1 cellular context compared by ENCODE assay signal in the genomic region with DNA sequence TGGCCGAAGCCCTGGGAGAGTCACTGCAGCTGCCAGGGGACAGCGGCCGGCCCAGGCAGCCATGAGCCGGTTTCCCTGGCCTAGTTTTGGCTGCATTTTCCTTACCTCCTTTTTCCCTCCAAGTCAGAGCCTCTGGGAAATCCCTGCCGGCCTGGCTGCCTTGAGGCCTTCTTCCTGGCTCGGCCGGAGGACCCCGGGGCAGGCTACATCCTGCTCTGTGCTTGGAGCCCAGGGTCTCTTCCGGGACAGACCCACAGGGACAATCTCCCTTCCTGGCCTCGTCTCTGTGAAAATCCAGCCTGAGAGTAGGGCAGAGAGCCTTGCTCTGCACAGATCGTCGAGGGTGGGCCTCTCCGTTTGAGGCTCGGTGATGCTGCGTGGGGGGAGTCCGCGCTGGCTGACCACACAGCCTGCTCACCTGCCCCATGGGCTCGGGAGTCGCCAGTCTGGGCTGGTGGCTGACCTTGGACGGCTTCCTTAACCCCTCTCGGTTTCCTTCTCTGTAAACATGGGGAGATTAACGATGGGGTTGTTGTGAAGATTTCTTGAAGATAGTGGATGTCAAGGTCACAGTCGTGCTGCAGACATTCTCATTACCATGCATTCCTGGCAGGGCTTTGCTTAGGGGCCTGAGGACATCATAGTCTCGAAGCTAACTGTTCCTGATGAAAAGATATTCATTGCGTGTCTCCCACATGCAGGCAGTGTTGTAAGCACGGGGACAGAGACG.
TF ChIP-seq lines count a peak whose summit lies in the region.

No MANE protein-coding gene starts in this region.

TF ChIP-seq in K562, 482 proteins besides CTCF, POLR2A, EP300 and RAD21 (continued from another document):
- TF ChIP-seq GTF2B (IDR thresholded peaks at IDR 0.05; ENCODE audit: extremely low read depth, insufficient read length) (no peak), XRCC3 (IDR thresholded peaks at IDR 0.05) (no peak), ZNF764 (CRISPR knock-in tag; IDR thresholded peaks at IDR 0.05; ENCODE audit: low read depth) (no peak), ZFP1 (CRISPR knock-in tag; IDR thresholded peaks at IDR 0.05) (no peak), NBN (IDR thresholded peaks at IDR 0.05; ENCODE audit: low read depth) (no peak), PHB2 (IDR thresholded peaks at IDR 0.05; ENCODE audit: low read depth) (no peak), MXI1 (IDR thresholded peaks at IDR 0.05; ENCODE audit: low read depth, low read length) (no peak), RAD51 (IDR thresholded peaks at IDR 0.05; ENCODE audit: borderline replicate concordance, low read depth) (no peak), MEF2A (IDR thresholded peaks at IDR 0.05; ENCODE audit: control insufficient read depth, low read depth, low read length) (no peak), TAL1 (IDR thresholded peaks at IDR 0.05) (no peak), CHD1 (IDR thresholded peaks at IDR 0.05; ENCODE audit: low read length) (no peak), TFAM (CRISPR knock-in tag; conservative IDR thresholded peaks at IDR 0.05) (no peak)
- TF ChIP-seq, protein P1, sequence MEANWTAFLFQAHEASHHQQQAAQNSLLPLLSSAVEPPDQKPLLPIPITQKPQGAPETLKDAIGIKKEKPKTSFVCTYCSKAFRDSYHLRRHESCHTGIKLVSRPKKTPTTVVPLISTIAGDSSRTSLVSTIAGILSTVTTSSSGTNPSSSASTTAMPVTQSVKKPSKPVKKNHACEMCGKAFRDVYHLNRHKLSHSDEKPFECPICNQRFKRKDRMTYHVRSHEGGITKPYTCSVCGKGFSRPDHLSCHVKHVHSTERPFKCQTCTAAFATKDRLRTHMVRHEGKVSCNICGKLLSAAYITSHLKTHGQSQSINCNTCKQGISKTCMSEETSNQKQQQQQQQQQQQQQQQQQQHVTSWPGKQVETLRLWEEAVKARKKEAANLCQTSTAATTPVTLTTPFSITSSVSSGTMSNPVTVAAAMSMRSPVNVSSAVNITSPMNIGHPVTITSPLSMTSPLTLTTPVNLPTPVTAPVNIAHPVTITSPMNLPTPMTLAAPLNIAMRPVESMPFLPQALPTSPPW (CRISPR knock-in tag; IDR thresholded peaks at IDR 0.05) = no peak
